In the genomic region with DNA sequence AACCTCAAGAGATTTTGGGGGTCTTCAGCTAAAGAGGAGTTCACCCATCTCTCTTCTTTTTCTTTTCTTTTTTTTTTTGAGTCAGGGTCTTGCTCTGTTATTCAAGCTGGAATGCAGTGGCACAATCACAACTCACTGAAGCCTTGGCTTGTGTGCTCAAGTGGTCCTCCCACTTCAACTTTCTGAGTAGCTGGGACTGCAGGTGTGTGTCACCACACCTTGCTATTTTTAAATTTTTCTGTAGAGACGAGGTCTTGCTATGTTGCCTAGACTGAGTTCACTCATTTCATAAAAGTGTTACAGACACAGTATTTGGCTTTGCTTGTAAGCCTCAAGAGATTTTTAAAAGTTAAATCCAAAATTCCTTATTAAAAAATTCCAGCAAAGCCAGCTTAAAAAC, we compare ENCODE assay signal across 31 cellular contexts.
"Had no signal": no experiment of that assay in that cellular context is flagged by ENCODE, and none has a peak within 500 bp of the region (broad histone marks: within the 10 kb centered on the region; RNA-seq: fewer than 3 reads in every experiment).

No MANE protein-coding gene starts in this region.

- H3K4me3 ChIP-seq: adrenal gland, body of pancreas, breast epithelium had no signal

- H3K27ac ChIP-seq: adrenal gland, body of pancreas, brain microvascular endothelial cell, breast epithelium, VCaP had no signal

- H3K27me3 ChIP-seq: adrenal gland, body of pancreas, brain microvascular endothelial cell, breast epithelium had no signal

- H3K9me3 ChIP-seq: adrenal gland, body of pancreas had no signal

- ATAC-seq: activated CD8-positive, alpha-beta T cell treated with anti-CD3 and anti-CD28 coated beads for 36 hours; activated naive CD4-positive, alpha-beta T cell treated with anti-CD3 and anti-CD28 coated beads, Interleukin-2, amount 50 U/mL, for 72 hours; activated T-cell treated with anti-CD3 and anti-CD28 coated beads, Interleukin-2, amount 50 U/mL, for 4 hours; activated T-cell treated with anti-CD3 and anti-CD28 coated beads, Interleukin-2, amount 50 U/mL, for 72 hours; activated T-helper 17 cell treated with anti-CD3 and anti-CD28 coated beads, Interleukin-2, amount 50 U/mL, for 72 hours; body of pancreas had no signal

- H3K4me1 ChIP-seq: adrenal gland, body of pancreas, breast epithelium had no signal

- H3K36me3 ChIP-seq: adrenal gland, brain microvascular endothelial cell, breast epithelium had no signal

- DNase-seq: activated B cell treated with CpG ODN at 0.5 μM for 24 hours; activated CD4-positive, alpha-beta memory T cell treated with anti-CD3 and anti-CD28 coated beads for 36 hours; activated CD4-positive, alpha-beta T cell treated with anti-CD3 and anti-CD28 coated beads for 4 hours; activated CD4-positive, alpha-beta T cell treated with anti-CD3 and anti-CD28 coated beads, Interleukin-2, amount 10 ng/mL, durations not matched to agents 24 days and 14 days; activated CD4-positive, alpha-beta T cell treated with anti-CD3 and anti-CD28 coated beads, Interleukin-2, amount 50 U/mL, for 1 hour; activated CD4-positive, alpha-beta T cell treated with anti-CD3 and anti-CD28 coated beads, Interleukin-2, amount 50 U/mL, for 4 hours; activated CD4-positive, CD25-positive, alpha-beta regulatory T cell treated with anti-CD3 and anti-CD28 coated beads, Interleukin-2, amount 50 U/mL, for 72 hours; activated CD8-positive, alpha-beta memory T cell treated with anti-CD3 and anti-CD28 coated beads, Interleukin-2, amount 50 U/mL, for 4 hours; activated CD8-positive, alpha-beta T cell treated with anti-CD3 and anti-CD28 coated beads for 36 hours; activated effector memory CD4-positive, alpha-beta T cell treated with anti-CD3 and anti-CD28 coated beads, Interleukin-2, amount 50 U/mL, for 16 hours; activated gamma-delta T cell treated with Interleukin-2 at 50 U/mL for 16 hours; activated naive CD4-positive, alpha-beta T cell; activated naive CD4-positive, alpha-beta T cell treated with anti-CD3 and anti-CD28 coated beads for 36 hours; activated naive CD4-positive, alpha-beta T cell treated with anti-CD3 and anti-CD28 coated beads, Interleukin-2, amount 50 U/mL, for 16 hours; activated naive CD8-positive, alpha-beta T cell treated with anti-CD3 and anti-CD28 coated beads for 36 hours; activated T-cell treated with anti-CD3 and anti-CD28 coated beads for 4 hours; activated T-cell treated with anti-CD3 and anti-CD28 coated beads, Interleukin-2, amount 50 U/mL, for 1 hour; activated T-cell treated with anti-CD3 and anti-CD28 coated beads, Interleukin-2, amount 50 U/mL, for 4 hours; activated T-cell treated with anti-CD3 and anti-CD28 coated beads, Interleukin-2, amount 50 U/mL, for 72 hours; adrenal gland; amniotic stem cell; aorta; body of pancreas; brain microvascular endothelial cell; central memory CD4-positive, alpha-beta T cell; T-helper 2 cell; T-helper 9 cell had no signal
